In genomic region chr1:62234709-62235108, GRCh38 we compare ENCODE assay signal across 2 cellular contexts.
A peak's percentile ranks its signal among the peaks of the same experiment; 100 is the strongest.
TF ChIP-seq lines count a peak whose summit lies in the region.

No MANE protein-coding gene starts in this region.

TF ChIP-seq in GM23338, 12 proteins besides CTCF, POLR2A, EP300 and RAD21:
- TF ChIP-seq ETS1 (IDR thresholded peaks at IDR 0.05) (no peak), ZNF114 (CRISPR knock-in tag; IDR thresholded peaks at IDR 0.05) (no peak), EZH2 (IDR thresholded peaks at IDR 0.05; ENCODE audit: low read depth, unreplicated experiment) (no peak), REST (IDR thresholded peaks at IDR 0.05; ENCODE audit: unreplicated experiment) (no peak), EZH2phosphoT487 (IDR thresholded peaks at IDR 0.05; ENCODE audit: unreplicated experiment) (no peak), JUNB (IDR thresholded peaks at IDR 0.05; ENCODE audit: unreplicated experiment) (no peak), STAT1 (IDR thresholded peaks at IDR 0.05; ENCODE audit: unreplicated experiment) (no peak), POLR2AphosphoS5 (IDR thresholded peaks at IDR 0.05; ENCODE audit: low read depth) (no peak), ZNF462 (CRISPR knock-in tag; IDR thresholded peaks at IDR 0.05) (no peak), ZNF331 (CRISPR knock-in tag; IDR thresholded peaks at IDR 0.05; ENCODE audit: low read depth) (no peak)

TF ChIP-seq in H1, 55 proteins besides CTCF, POLR2A, EP300 and RAD21:
- 0 out of 2 replicates have a peak, but pooled peaks have one; percentile 33 for TF ChIP-seq POLR2AphosphoS5 (IDR thresholded peaks at IDR 0.05; ENCODE audit: low read depth, low read length)
- no peak for TF ChIP-seq CBX8 (IDR thresholded peaks at IDR 0.05; ENCODE audit: borderline replicate concordance, low read depth, low read length)
